In genomic region chr5:52469835-52470234, GRCh38 we compare ENCODE assay signal across 1 cellular context.
TF ChIP-seq lines count a peak whose summit lies in the region.

No MANE protein-coding gene starts in this region.

TF ChIP-seq in WTC11, 78 proteins besides CTCF, POLR2A, EP300 and RAD21 (continued from another document):
- TF ChIP-seq MYBL2 (CRISPR knock-in tag; IDR thresholded peaks at IDR 0.05) (no peak), JAZF1 (CRISPR knock-in tag; IDR thresholded peaks at IDR 0.05) (no peak), EMX1 (CRISPR knock-in tag; IDR thresholded peaks at IDR 0.05) (no peak)
- TF ChIP-seq, protein P1, sequence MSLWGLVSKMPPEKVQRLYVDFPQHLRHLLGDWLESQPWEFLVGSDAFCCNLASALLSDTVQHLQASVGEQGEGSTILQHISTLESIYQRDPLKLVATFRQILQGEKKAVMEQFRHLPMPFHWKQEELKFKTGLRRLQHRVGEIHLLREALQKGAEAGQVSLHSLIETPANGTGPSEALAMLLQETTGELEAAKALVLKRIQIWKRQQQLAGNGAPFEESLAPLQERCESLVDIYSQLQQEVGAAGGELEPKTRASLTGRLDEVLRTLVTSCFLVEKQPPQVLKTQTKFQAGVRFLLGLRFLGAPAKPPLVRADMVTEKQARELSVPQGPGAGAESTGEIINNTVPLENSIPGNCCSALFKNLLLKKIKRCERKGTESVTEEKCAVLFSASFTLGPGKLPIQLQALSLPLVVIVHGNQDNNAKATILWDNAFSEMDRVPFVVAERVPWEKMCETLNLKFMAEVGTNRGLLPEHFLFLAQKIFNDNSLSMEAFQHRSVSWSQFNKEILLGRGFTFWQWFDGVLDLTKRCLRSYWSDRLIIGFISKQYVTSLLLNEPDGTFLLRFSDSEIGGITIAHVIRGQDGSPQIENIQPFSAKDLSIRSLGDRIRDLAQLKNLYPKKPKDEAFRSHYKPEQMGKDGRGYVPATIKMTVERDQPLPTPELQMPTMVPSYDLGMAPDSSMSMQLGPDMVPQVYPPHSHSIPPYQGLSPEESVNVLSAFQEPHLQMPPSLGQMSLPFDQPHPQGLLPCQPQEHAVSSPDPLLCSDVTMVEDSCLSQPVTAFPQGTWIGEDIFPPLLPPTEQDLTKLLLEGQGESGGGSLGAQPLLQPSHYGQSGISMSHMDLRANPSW (CRISPR knock-in tag; conservative IDR thresholded peaks at IDR 0.05; ENCODE audit: low read depth): no peak
